In the genomic region with DNA sequence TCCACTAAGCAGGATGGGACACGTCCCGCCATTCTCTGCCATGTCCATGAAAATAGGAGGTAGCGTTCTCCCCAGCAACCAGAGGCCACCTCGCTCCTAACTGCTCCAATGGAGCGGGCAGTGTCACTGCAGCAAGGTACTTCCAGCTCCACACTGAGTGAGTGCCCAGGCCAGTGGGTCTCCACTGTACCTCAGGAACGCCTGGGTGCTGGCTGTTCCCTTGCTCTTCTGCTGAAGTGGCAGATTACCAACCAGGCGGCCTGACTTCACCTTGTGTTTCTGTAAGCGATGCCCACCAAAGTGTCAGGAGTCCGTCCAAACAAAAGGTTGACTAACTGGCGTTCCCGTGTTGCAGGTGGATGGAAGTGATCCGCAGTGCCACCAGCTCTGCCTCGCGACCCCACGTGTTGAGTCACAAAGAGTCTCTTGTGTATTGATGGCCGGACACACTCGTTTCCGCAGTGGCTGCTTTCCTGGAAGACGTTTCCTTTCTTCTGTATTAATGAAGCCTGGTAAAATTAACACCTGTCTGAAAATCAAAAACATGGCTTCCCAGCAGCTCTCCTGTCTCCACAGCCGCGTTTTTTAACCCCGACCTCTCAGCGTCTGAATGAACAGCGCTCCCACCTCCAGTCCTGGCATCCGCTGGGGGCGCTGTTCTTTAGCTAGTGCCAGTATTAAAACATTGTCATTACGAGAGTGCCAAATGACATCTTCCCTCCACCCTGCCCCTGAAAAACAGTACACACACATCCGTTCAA, we compare ENCODE assay signal across 8 cellular contexts.
A peak's percentile ranks its signal among the peaks of the same experiment; 100 is the strongest.
DNase-seq lines count a peak whose midpoint lies in the region; ATAC-seq, FAIRE-seq and TF ChIP-seq lines count a peak whose summit lies in the region.

No MANE protein-coding gene starts in this region.

- H3K9me2 ChIP-seq in SK-N-SH = no peaks in the 10 kb centered on the region

- no peak overlapping the region for H2AFZ ChIP-seq in SK-N-SH (ENCODE audit: low read depth)

- no peak for TF ChIP-seq EP300 in A549 (IDR thresholded peaks at IDR 0.05)
- TF ChIP-seq EP300 in SK-N-SH (IDR thresholded peaks at IDR 0.05; ENCODE audit: borderline replicate concordance in 1 of 2, low read depth in 1 of 2, low read length in 1 of 2) = no peak

- no peak for TF ChIP-seq POLR2A in A549 (IDR thresholded peaks at IDR 0.05; ENCODE audit: low read length)

- TF ChIP-seq CTCF in A549 (IDR thresholded peaks at IDR 0.05) (peak; percentile 55), GM12875 (IDR thresholded peaks at IDR 0.05; ENCODE audit: borderline replicate concordance, insufficient read depth, low read depth, low read length) (peak; percentile 13; the same call in 1 of the 2 replicates), SK-N-SH (IDR thresholded peaks at IDR 0.05) (peak; percentile 70), fibroblast of mammary gland (conservative IDR thresholded peaks at IDR 0.05; ENCODE audit: control insufficient read depth, insufficient read depth, low read depth, low read length) (peak; percentile 47), retinal pigment epithelial cell (conservative IDR thresholded peaks at IDR 0.05; ENCODE audit: low read depth, low read length) (peak; percentile 72)

- H3K4me1 ChIP-seq in A549 = peaks cover 16% of the 10 kb centered on the region; the same call in 1 of the 3 replicates
- peaks cover 3 to 16% of the 10 kb centered on the region in 2 experiments; a peak in 2 of 4 replicates for H3K4me1 ChIP-seq in SK-N-SH (ENCODE audit: control insufficient read depth in 1 of 2, insufficient read depth in 2 of 2, low read depth in 1 of 2, low read length in 1 of 2)

- DNase-seq in A549 (ENCODE audit: low read depth in 1 of 2, low spot score in 1 of 2) (peak; percentile 38 to 45), SK-N-SH (peak; percentile 79), fibroblast of mammary gland (ENCODE audit: low read depth) (peak; percentile 31), retinal pigment epithelial cell (ENCODE audit: low read depth) (no peak), NCI-H226 (no peak)

- H3K4me3 ChIP-seq in A549 (no peak overlapping the region), GM12875 (ENCODE audit: low read depth, low read length) (no peak overlapping the region), SK-N-SH (ENCODE audit: low read depth in 2 of 2, low read length in 1 of 2) (no peak overlapping the region), fibroblast of mammary gland (ENCODE audit: control insufficient read depth, low read depth, low read length) (no peak overlapping the region), retinal pigment epithelial cell (ENCODE audit: low read length) (no peak overlapping the region)

- peaks cover 22 to 54% of the 10 kb centered on the region in 2 experiments for H3K36me3 ChIP-seq in SK-N-SH (replicated peaks in 1 of 2; ENCODE audit: control insufficient read depth in 1 of 2, insufficient read depth in 2 of 2, low read length in 1 of 2)

- H3K27me3 ChIP-seq in SK-N-SH (ENCODE audit: insufficient read depth) = no peaks in the 10 kb centered on the region

- no peak overlapping the region for H3K4me2 ChIP-seq in A549
- H3K4me2 ChIP-seq in SK-N-SH = no peak overlapping the region

- peaks cover 11% of the 10 kb centered on the region; the same call in 1 of the 2 replicates for H4K20me1 ChIP-seq in SK-N-SH (ENCODE audit: insufficient read depth)

- H3K79me2 ChIP-seq in SK-N-SH (ENCODE audit: insufficient read depth) = no peaks in the 10 kb centered on the region

- TF ChIP-seq RAD21 in A549 (conservative IDR thresholded peaks at IDR 0.05 in 1 of 2, IDR thresholded peaks at IDR 0.05 in 1 of 2) (peak; percentile 22 to 45; a peak in 2 of 5 replicates), SK-N-SH (IDR thresholded peaks at IDR 0.05; ENCODE audit: low read length) (peak; percentile 65)

- no peak for FAIRE-seq in A549 (lab: Jason Lieb, UNC)

- CTCF ChIA-PET in A549 (lab: Yijun Ruan, JAX) (interaction anchor here (0.6 to 5.5 kb wide), 17 partner anchors 9 to 599 kb away, joined by 3 to 78 read pairs (median 7); no protein-coding TSS in a partner anchor), SK-N-SH (lab: Yijun Ruan, JAX) (interaction anchor here (0.6 to 9.3 kb wide), 38 partner anchors 8 to 449 kb away, joined by 3 to 164 read pairs (median 4); no protein-coding TSS in a partner anchor)

- 74% methylated on average over 28 of the region's 28 CpGs for whole genome bisulfite sequencing in A549 (ENCODE audit: missing lambda C conversion rate)
- 77% methylated on average over 26 of the region's 28 CpGs for WGBS in SK-N-SH (ENCODE audit: low lambda C conversion rate)

- H3K9me3 ChIP-seq in A549 (no peaks in the 10 kb centered on the region), SK-N-SH (no peaks in the 10 kb centered on the region)

- H3F3A ChIP-seq in SK-N-SH (replicated peaks; ENCODE audit: insufficient read depth) = peaks cover 11% of the 10 kb centered on the region

- H3K9ac ChIP-seq in SK-N-SH = no peak overlapping the region

- no peak overlapping the region for H3K27ac ChIP-seq in A549
- H3K27ac ChIP-seq in SK-N-SH (ENCODE audit: low read depth in 2 of 2, low read length in 1 of 2) = no peak overlapping the region

- ATAC-seq in A549 = peak in 1 of 2 experiments; percentile 56; a peak in 3 of 6 replicates
- ATAC-seq in GM18511 (IDR thresholded peaks at IDR 0.05; ENCODE audit: unreplicated experiment) = no peak
- no peak for ATAC-seq in HG02981 (IDR thresholded peaks at IDR 0.05; ENCODE audit: unreplicated experiment)

- POLR2A ChIA-PET in A549 (lab: Yijun Ruan, JAX) (no interaction called here), SK-N-SH (lab: Yijun Ruan, JAX) (interaction anchor here (0.6 kb wide), 1 partner anchor 206 kb away, joined by 3 read pairs; no protein-coding TSS in a partner anchor)

TF ChIP-seq in A549, 52 proteins besides CTCF, POLR2A, EP300 and RAD21:
- TF ChIP-seq TP53 (CRISPR knock-in tag; IDR thresholded peaks at IDR 0.05) (no peak), SMC3 (IDR thresholded peaks at IDR 0.05) (0 out of 3 replicates have a peak, but pooled peaks have one; percentile 9), FOXS1 (CRISPR knock-in tag; IDR thresholded peaks at IDR 0.05) (no peak)
- TF ChIP-seq, protein P1, sequence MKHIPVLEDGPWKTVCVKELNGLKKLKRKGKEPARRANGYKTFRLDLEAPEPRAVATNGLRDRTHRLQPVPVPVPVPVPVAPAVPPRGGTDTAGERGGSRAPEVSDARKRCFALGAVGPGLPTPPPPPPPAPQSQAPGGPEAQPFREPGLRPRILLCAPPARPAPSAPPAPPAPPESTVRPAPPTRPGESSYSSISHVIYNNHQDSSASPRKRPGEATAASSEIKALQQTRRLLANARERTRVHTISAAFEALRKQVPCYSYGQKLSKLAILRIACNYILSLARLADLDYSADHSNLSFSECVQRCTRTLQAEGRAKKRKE (CRISPR knock-in tag; IDR thresholded peaks at IDR 0.05; ENCODE audit: low read depth) = no peak
- TF ChIP-seq, protein P2, sequence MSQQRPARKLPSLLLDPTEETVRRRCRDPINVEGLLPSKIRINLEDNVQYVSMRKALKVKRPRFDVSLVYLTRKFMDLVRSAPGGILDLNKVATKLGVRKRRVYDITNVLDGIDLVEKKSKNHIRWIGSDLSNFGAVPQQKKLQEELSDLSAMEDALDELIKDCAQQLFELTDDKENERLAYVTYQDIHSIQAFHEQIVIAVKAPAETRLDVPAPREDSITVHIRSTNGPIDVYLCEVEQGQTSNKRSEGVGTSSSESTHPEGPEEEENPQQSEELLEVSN (IDR thresholded peaks at IDR 0.05; ENCODE audit: borderline replicate concordance, low read depth) = no peak
TF ChIP-seq in A549: peak in this region for 1.

TF ChIP-seq in SK-N-SH, 30 proteins besides CTCF, POLR2A, EP300 and RAD21:
- TF ChIP-seq EZH2phosphoT487 (IDR thresholded peaks at IDR 0.05; ENCODE audit: borderline replicate concordance, low read depth) (no peak), SMC3 (IDR thresholded peaks at IDR 0.05; ENCODE audit: low read depth, low read length) (peak; percentile 28; the same call in 1 of the 2 replicates)

Comparison
In these comparisons a context has a peak if more than half of its experiments do, and no peak if none do; other contexts are left out.
1. DNase-seq: peak in A549 (2 of 2), SK-N-SH (single experiment) and fibroblast of mammary gland (single experiment); none in retinal pigment epithelial cell (single experiment) and NCI-H226 (single experiment).
2. CTCF ChIP-seq: peak in every context shown above with its lines; median percentile 72 in retinal pigment epithelial cell; 70 in SK-N-SH; 55 in A549; 47 in fibroblast of mammary gland; 13 in GM12875.